In the genomic region with DNA sequence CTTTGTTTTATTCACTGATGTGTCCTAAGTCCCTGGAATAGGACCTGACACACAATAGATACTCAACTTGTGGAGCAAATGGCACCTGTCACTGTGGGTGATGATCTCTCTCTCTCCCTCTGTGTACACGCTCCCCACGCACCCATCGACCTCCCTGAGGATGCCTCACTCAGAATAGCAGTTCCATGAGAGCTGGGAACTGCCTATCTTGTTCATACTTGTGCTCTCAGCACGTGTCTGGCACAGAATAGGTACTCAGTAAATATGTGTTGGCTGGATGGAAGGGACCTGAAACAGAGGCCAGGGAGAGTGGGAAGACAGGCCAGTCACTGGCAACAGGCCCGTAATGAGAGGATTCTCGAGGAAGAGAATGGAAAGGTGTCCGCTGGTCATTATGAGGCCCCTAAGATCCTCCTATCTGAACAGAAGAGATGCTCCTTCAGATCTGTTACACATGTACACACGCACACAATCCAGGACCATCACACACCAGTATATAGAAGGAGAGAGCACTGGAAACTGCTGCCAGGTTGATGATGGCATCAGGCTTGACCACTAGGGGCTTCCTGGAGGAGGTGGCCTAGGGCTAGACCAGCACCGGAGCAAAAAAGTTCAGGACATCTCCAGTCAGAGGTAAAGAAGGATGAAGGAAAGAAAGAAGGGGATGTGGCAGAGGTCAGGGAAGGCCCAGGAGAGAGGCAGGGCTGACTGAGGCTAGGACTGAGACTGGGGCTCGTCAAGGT, we compare ENCODE assay signal across 16 cellular contexts. TPM values are rescaled to one million over a fixed set of nuclear protein-coding genes. Genes with fewer than 3 reads are reported as not detected.
A peak's percentile ranks its signal among the peaks of the same experiment; 100 is the strongest.
DNase-seq lines count a peak whose midpoint lies in the region; ATAC-seq and TF ChIP-seq lines count a peak whose summit lies in the region.
"Had no signal": no experiment of that assay in that cellular context is flagged by ENCODE, and none has a peak within 500 bp of the region (broad histone marks: within the 10 kb centered on the region; RNA-seq: fewer than 3 reads in every experiment).

No MANE protein-coding gene starts in this region.

- H3K27me3 ChIP-seq in DOHH2 (ENCODE audit: control insufficient read depth, low read length) (peaks cover 16% of the 10 kb centered on the region), OCI-LY1 (ENCODE audit: insufficient read depth, low read length) (no peaks in the 10 kb centered on the region), foreskin keratinocyte (peaks cover 10% of the 10 kb centered on the region), Karpas-422 (ENCODE audit: low read length) (no peaks in the 10 kb centered on the region)
- H3K27me3 ChIP-seq: transverse colon had no signal

- no peaks in the 10 kb centered on the region for H3K27me3 Mint-ChIP-seq in progenitor cell of endocrine pancreas
- H3K27me3 Mint-ChIP-seq: activated CD4-positive, alpha-beta memory T cell treated with anti-CD3 and anti-CD28 coated beads for 36 hours; CD4-positive, CD25-positive, alpha-beta regulatory T cell had no signal

- no peak overlapping the region for H3K4me3 Mint-ChIP-seq in progenitor cell of endocrine pancreas (ENCODE audit: low read depth)
- H3K4me3 Mint-ChIP-seq: activated CD4-positive, alpha-beta memory T cell treated with anti-CD3 and anti-CD28 coated beads for 36 hours; brain; CD4-positive, CD25-positive, alpha-beta regulatory T cell had no signal

- H3K9ac ChIP-seq in OCI-LY1 (ENCODE audit: low read length) (no peak overlapping the region), Karpas-422 (ENCODE audit: low read length) (no peak overlapping the region)

- no peak for DNase-seq in foreskin keratinocyte
- no peak for DNase-seq in progenitor cell of endocrine pancreas (ENCODE audit: low spot score, unreplicated experiment)
- DNase-seq in activated CD8-positive, alpha-beta memory T cell treated with anti-CD3 and anti-CD28 coated beads for 24 hours = no peak
- no peak for DNase-seq in Ammon's horn (ENCODE audit: low spot score)
- DNase-seq in Karpas-422 = no peak
- DNase-seq in DMS153 treated with DMSO at 0.1 percent for 48 hours (lab: John Stamatoyannopoulos, UW; ENCODE audit: unreplicated experiment) = no peak
- DNase-seq: activated CD4-positive, alpha-beta memory T cell treated with anti-CD3 and anti-CD28 coated beads for 36 hours; CD4-positive, CD25-positive, alpha-beta regulatory T cell; GDM1; SHP77 treated with DMSO at 0.1 percent for 48 hours; transverse colon had no signal

- H3K9me2 ChIP-seq in DOHH2 (replicated peaks; ENCODE audit: control insufficient read depth, low read length) (no peaks in the 10 kb centered on the region), OCI-LY1 (ENCODE audit: low read depth, low read length) (no peaks in the 10 kb centered on the region), Karpas-422 (replicated peaks; ENCODE audit: insufficient read depth, low read length) (no peaks in the 10 kb centered on the region)

- H3K27ac Mint-ChIP-seq in progenitor cell of endocrine pancreas = no peak overlapping the region
- H3K27ac Mint-ChIP-seq: activated CD4-positive, alpha-beta memory T cell treated with anti-CD3 and anti-CD28 coated beads for 36 hours had no signal

- H3K4me3 ChIP-seq in DOHH2 (ENCODE audit: low read length) (no peak overlapping the region), OCI-LY1 (ENCODE audit: low read depth, low read length, poor library complexity, severe bottlenecking) (no peak overlapping the region), Karpas-422 (ENCODE audit: low read length) (no peak overlapping the region)
- H3K4me3 ChIP-seq: HAP-1, mucosa of descending colon, transverse colon had no signal

- TF ChIP-seq CTCF in DOHH2 (IDR thresholded peaks at IDR 0.05; ENCODE audit: low read depth, low read length, poor library complexity, severe bottlenecking) (peak; percentile 26), OCI-LY1 (IDR thresholded peaks at IDR 0.05; ENCODE audit: low read length) (peak; percentile 20; the same call in 1 of the 2 replicates), foreskin keratinocyte (conservative IDR thresholded peaks at IDR 0.05) (peak; percentile 2), progenitor cell of endocrine pancreas (IDR thresholded peaks at IDR 0.05; ENCODE audit: unreplicated experiment) (peak; percentile 21)

- no peaks in the 10 kb centered on the region for H3K36me3 Mint-ChIP-seq in progenitor cell of endocrine pancreas (ENCODE audit: insufficient read depth)
- H3K36me3 Mint-ChIP-seq: activated CD4-positive, alpha-beta memory T cell treated with anti-CD3 and anti-CD28 coated beads for 36 hours; brain; CD4-positive, CD25-positive, alpha-beta regulatory T cell had no signal

- H3K9me3 ChIP-seq in DOHH2 (ENCODE audit: control insufficient read depth, insufficient read depth, low read length) = no peaks in the 10 kb centered on the region
- H3K9me3 ChIP-seq in OCI-LY1 (ENCODE audit: low read length) = no peaks in the 10 kb centered on the region
- no peaks in the 10 kb centered on the region for H3K9me3 ChIP-seq in Karpas-422 (ENCODE audit: low read length)
- H3K9me3 ChIP-seq: HAP-1, mucosa of descending colon, transverse colon had no signal

- no peak overlapping the region for H2AFZ ChIP-seq in OCI-LY1 (ENCODE audit: low read length)
- H2AFZ ChIP-seq in Karpas-422 (ENCODE audit: low read length) = no peak overlapping the region

- H3F3A ChIP-seq in DOHH2 (ENCODE audit: control insufficient read depth, insufficient read depth) (no peaks in the 10 kb centered on the region), OCI-LY1 (ENCODE audit: insufficient read depth, low read length) (no peaks in the 10 kb centered on the region)

- H3K4me1 ChIP-seq in DOHH2 (ENCODE audit: control insufficient read depth, low read length) (peaks cover 7% of the 10 kb centered on the region), OCI-LY1 (ENCODE audit: insufficient read depth, low read length, severe bottlenecking) (no peaks in the 10 kb centered on the region), foreskin keratinocyte (no peaks in the 10 kb centered on the region), Karpas-422 (ENCODE audit: low read length) (peaks cover 4% of the 10 kb centered on the region; the same call in 1 of the 2 replicates)
- H3K4me1 ChIP-seq: HAP-1 had no signal

- no peaks in the 10 kb centered on the region for H3K79me2 ChIP-seq in DOHH2 (ENCODE audit: control insufficient read depth, low read length)
- H3K79me2 ChIP-seq in OCI-LY1 (ENCODE audit: insufficient read depth, low read length) = no peaks in the 10 kb centered on the region
- H3K79me2 ChIP-seq in Karpas-422 (ENCODE audit: low read length) = no peaks in the 10 kb centered on the region

- H3K9me3 Mint-ChIP-seq in progenitor cell of endocrine pancreas (ENCODE audit: low read depth) = no peaks in the 10 kb centered on the region
- H3K9me3 Mint-ChIP-seq: activated CD4-positive, alpha-beta memory T cell treated with anti-CD3 and anti-CD28 coated beads for 36 hours; CD4-positive, CD25-positive, alpha-beta regulatory T cell had no signal

- H4K20me1 ChIP-seq in DOHH2 (ENCODE audit: control insufficient read depth, insufficient read depth, low read depth, low read length) (no peaks in the 10 kb centered on the region), OCI-LY1 (ENCODE audit: insufficient read depth, low read length) (no peaks in the 10 kb centered on the region), Karpas-422 (ENCODE audit: insufficient read depth, low read depth, low read length) (no peaks in the 10 kb centered on the region)

- peaks cover 52% of the 10 kb centered on the region for H3K4me1 Mint-ChIP-seq in progenitor cell of endocrine pancreas (ENCODE audit: low read depth)

- H3K27ac ChIP-seq in DOHH2 (ENCODE audit: low read depth, low read length) = no peak overlapping the region
- no peak overlapping the region for H3K27ac ChIP-seq in OCI-LY1 (ENCODE audit: low read depth, low read length, poor library complexity, severe bottlenecking)
- H3K27ac ChIP-seq in foreskin keratinocyte = no peak overlapping the region
- H3K27ac ChIP-seq in Karpas-422 (ENCODE audit: low read length) = no peak overlapping the region

- H3K4me2 ChIP-seq in DOHH2 (ENCODE audit: low read length) = no peak overlapping the region
- no peak overlapping the region for H3K4me2 ChIP-seq in OCI-LY1 (ENCODE audit: low read length)
- no peak overlapping the region for H3K4me2 ChIP-seq in Karpas-422 (ENCODE audit: low read depth, low read length, poor library complexity, severe bottlenecking)

- ATAC-seq in foreskin keratinocyte = no peak

- no peaks in the 10 kb centered on the region for H3K36me3 ChIP-seq in DOHH2 (ENCODE audit: control insufficient read depth, low read length)
- H3K36me3 ChIP-seq in OCI-LY1 (ENCODE audit: insufficient read depth, low read length) = no peaks in the 10 kb centered on the region
- H3K36me3 ChIP-seq in Karpas-422 (ENCODE audit: insufficient read depth, low read length) = no peaks in the 10 kb centered on the region
- H3K36me3 ChIP-seq: HAP-1, transverse colon had no signal

RNA-seq across cellular contexts. Expression of a gene that starts 30.9 kb away (rescaled TPM):
- total RNA-seq in foreskin keratinocyte (88.6 and 89.7 TPM in 2 replicates), progenitor cell of endocrine pancreas (243 and 267 TPM in 2 replicates)
- polyA plus RNA-seq in foreskin keratinocyte = 42.5 and 48.3 TPM in 2 replicates
- total RNA-seq in Karpas-422 (2014; rRNA removed; shearing (Covaris generic); ENCODE audit: low replicate concordance) = 146 and 217 TPM in 2 replicates
